In the genomic region with DNA sequence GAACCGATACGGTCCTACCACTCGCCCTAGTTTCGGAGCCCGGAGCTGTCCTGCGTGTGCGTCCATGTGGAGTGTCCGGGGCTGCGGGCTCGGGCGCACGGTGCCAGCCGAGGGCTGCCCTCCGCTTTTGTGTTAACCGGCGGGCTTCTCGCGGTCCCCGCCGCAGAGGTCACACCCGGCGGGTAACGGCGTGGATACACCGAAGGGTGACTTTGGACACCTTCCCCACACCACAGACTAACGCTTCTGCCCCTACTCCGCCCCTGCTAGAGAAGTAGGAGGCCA, we compare ENCODE assay signal across 1 cellular context.
A peak's percentile ranks its signal among the peaks of the same experiment; 100 is the strongest.
TF ChIP-seq lines count a peak whose summit lies in the region.

No MANE protein-coding gene starts in this region.

TF ChIP-seq in K562, 482 proteins besides CTCF, POLR2A, EP300 and RAD21 (continued from another document and continues in another):
- TF ChIP-seq RHOXF2B (CRISPR knock-in tag; conservative IDR thresholded peaks at IDR 0.05) (no peak), DPF2 (IDR thresholded peaks at IDR 0.05) (no peak), ZNF551 (CRISPR knock-in tag; IDR thresholded peaks at IDR 0.05) (no peak), CHD1 (IDR thresholded peaks at IDR 0.05; ENCODE audit: low read length) (peak; percentile 30), HNRNPH1 (optimal IDR thresholded peaks at IDR 0.05; ENCODE audit: low read depth, low read length) (no peak), ZNF175 (CRISPR knock-in tag; IDR thresholded peaks at IDR 0.05; ENCODE audit: low read depth) (no peak), PHF21A (IDR thresholded peaks at IDR 0.05; ENCODE audit: borderline replicate concordance, low read depth) (no peak), ZNF324 (CRISPR knock-in tag; IDR thresholded peaks at IDR 0.05) (no peak), PTTG1 (tag; IDR thresholded peaks at IDR 0.05; ENCODE audit: low read depth) (no peak), RBM17 (IDR thresholded peaks at IDR 0.05; ENCODE audit: borderline replicate concordance, low read depth, low read length) (no peak), MCM7 (IDR thresholded peaks at IDR 0.05) (no peak), TEAD2 (tag; IDR thresholded peaks at IDR 0.05) (no peak), CHD4 (IDR thresholded peaks at IDR 0.05; ENCODE audit: insufficient read depth, insufficient replicate concordance, low read depth, low read length, poor library complexity, severe bottlenecking) (peak; percentile 78), STAG1 (CRISPR knock-in tag; IDR thresholded peaks at IDR 0.05; ENCODE audit: borderline replicate concordance) (no peak), ZNF589 (CRISPR knock-in tag; IDR thresholded peaks at IDR 0.05; ENCODE audit: low read depth) (no peak), RFX5 (IDR thresholded peaks at IDR 0.05; ENCODE audit: low read depth, low read length) (no peak), FOXA3 (CRISPR knock-in tag; conservative IDR thresholded peaks at IDR 0.05 in 1 of 2, IDR thresholded peaks at IDR 0.05 in 1 of 2) (peak in 1 of 2 experiments; percentile 60; a peak in 1 of 4 replicates), POLR2AphosphoS2 (IDR thresholded peaks at IDR 0.05; ENCODE audit: low read length) (no peak), CAMTA2 (CRISPR knock-in tag; conservative IDR thresholded peaks at IDR 0.05) (no peak)
- TF ChIP-seq, protein P1, sequence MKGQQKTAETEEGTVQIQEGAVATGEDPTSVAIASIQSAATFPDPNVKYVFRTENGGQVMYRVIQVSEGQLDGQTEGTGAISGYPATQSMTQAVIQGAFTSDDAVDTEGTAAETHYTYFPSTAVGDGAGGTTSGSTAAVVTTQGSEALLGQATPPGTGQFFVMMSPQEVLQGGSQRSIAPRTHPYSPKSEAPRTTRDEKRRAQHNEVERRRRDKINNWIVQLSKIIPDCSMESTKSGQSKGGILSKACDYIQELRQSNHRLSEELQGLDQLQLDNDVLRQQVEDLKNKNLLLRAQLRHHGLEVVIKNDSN (CRISPR knock-in tag; IDR thresholded peaks at IDR 0.05) = peak; percentile 52; the same call in 1 of the 2 replicates
- TF ChIP-seq, protein P2, sequence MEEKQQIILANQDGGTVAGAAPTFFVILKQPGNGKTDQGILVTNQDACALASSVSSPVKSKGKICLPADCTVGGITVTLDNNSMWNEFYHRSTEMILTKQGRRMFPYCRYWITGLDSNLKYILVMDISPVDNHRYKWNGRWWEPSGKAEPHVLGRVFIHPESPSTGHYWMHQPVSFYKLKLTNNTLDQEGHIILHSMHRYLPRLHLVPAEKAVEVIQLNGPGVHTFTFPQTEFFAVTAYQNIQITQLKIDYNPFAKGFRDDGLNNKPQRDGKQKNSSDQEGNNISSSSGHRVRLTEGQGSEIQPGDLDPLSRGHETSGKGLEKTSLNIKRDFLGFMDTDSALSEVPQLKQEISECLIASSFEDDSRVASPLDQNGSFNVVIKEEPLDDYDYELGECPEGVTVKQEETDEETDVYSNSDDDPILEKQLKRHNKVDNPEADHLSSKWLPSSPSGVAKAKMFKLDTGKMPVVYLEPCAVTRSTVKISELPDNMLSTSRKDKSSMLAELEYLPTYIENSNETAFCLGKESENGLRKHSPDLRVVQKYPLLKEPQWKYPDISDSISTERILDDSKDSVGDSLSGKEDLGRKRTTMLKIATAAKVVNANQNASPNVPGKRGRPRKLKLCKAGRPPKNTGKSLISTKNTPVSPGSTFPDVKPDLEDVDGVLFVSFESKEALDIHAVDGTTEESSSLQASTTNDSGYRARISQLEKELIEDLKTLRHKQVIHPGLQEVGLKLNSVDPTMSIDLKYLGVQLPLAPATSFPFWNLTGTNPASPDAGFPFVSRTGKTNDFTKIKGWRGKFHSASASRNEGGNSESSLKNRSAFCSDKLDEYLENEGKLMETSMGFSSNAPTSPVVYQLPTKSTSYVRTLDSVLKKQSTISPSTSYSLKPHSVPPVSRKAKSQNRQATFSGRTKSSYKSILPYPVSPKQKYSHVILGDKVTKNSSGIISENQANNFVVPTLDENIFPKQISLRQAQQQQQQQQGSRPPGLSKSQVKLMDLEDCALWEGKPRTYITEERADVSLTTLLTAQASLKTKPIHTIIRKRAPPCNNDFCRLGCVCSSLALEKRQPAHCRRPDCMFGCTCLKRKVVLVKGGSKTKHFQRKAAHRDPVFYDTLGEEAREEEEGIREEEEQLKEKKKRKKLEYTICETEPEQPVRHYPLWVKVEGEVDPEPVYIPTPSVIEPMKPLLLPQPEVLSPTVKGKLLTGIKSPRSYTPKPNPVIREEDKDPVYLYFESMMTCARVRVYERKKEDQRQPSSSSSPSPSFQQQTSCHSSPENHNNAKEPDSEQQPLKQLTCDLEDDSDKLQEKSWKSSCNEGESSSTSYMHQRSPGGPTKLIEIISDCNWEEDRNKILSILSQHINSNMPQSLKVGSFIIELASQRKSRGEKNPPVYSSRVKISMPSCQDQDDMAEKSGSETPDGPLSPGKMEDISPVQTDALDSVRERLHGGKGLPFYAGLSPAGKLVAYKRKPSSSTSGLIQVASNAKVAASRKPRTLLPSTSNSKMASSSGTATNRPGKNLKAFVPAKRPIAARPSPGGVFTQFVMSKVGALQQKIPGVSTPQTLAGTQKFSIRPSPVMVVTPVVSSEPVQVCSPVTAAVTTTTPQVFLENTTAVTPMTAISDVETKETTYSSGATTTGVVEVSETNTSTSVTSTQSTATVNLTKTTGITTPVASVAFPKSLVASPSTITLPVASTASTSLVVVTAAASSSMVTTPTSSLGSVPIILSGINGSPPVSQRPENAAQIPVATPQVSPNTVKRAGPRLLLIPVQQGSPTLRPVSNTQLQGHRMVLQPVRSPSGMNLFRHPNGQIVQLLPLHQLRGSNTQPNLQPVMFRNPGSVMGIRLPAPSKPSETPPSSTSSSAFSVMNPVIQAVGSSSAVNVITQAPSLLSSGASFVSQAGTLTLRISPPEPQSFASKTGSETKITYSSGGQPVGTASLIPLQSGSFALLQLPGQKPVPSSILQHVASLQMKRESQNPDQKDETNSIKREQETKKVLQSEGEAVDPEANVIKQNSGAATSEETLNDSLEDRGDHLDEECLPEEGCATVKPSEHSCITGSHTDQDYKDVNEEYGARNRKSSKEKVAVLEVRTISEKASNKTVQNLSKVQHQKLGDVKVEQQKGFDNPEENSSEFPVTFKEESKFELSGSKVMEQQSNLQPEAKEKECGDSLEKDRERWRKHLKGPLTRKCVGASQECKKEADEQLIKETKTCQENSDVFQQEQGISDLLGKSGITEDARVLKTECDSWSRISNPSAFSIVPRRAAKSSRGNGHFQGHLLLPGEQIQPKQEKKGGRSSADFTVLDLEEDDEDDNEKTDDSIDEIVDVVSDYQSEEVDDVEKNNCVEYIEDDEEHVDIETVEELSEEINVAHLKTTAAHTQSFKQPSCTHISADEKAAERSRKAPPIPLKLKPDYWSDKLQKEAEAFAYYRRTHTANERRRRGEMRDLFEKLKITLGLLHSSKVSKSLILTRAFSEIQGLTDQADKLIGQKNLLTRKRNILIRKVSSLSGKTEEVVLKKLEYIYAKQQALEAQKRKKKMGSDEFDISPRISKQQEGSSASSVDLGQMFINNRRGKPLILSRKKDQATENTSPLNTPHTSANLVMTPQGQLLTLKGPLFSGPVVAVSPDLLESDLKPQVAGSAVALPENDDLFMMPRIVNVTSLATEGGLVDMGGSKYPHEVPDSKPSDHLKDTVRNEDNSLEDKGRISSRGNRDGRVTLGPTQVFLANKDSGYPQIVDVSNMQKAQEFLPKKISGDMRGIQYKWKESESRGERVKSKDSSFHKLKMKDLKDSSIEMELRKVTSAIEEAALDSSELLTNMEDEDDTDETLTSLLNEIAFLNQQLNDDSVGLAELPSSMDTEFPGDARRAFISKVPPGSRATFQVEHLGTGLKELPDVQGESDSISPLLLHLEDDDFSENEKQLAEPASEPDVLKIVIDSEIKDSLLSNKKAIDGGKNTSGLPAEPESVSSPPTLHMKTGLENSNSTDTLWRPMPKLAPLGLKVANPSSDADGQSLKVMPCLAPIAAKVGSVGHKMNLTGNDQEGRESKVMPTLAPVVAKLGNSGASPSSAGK (IDR thresholded peaks at IDR 0.05) = no peak
- TF ChIP-seq, protein P3, sequence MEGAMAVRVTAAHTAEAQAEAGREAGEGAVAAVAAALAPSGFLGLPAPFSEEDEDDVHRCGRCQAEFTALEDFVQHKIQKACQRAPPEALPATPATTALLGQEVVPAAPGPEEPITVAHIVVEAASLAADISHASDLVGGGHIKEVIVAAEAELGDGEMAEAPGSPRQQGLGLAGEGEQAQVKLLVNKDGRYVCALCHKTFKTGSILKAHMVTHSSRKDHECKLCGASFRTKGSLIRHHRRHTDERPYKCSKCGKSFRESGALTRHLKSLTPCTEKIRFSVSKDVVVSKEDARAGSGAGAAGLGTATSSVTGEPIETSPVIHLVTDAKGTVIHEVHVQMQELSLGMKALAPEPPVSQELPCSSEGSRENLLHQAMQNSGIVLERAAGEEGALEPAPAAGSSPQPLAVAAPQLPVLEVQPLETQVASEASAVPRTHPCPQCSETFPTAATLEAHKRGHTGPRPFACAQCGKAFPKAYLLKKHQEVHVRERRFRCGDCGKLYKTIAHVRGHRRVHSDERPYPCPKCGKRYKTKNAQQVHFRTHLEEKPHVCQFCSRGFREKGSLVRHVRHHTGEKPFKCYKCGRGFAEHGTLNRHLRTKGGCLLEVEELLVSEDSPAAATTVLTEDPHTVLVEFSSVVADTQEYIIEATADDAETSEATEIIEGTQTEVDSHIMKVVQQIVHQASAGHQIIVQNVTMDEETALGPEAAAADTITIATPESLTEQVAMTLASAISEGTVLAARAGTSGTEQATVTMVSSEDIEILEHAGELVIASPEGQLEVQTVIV (CRISPR knock-in tag; IDR thresholded peaks at IDR 0.05; ENCODE audit: borderline replicate concordance) = no peak
- TF ChIP-seq, protein P4, sequence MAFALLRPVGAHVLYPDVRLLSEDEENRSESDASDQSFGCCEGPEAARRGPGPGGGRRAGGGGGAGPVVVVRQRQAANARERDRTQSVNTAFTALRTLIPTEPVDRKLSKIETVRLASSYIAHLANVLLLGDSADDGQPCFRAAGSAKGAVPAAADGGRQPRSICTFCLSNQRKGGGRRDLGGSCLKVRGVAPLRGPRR (CRISPR knock-in tag; IDR thresholded peaks at IDR 0.05) = 0 out of 2 replicates have a peak, but pooled peaks have one; percentile 6
- TF ChIP-seq, protein P5, sequence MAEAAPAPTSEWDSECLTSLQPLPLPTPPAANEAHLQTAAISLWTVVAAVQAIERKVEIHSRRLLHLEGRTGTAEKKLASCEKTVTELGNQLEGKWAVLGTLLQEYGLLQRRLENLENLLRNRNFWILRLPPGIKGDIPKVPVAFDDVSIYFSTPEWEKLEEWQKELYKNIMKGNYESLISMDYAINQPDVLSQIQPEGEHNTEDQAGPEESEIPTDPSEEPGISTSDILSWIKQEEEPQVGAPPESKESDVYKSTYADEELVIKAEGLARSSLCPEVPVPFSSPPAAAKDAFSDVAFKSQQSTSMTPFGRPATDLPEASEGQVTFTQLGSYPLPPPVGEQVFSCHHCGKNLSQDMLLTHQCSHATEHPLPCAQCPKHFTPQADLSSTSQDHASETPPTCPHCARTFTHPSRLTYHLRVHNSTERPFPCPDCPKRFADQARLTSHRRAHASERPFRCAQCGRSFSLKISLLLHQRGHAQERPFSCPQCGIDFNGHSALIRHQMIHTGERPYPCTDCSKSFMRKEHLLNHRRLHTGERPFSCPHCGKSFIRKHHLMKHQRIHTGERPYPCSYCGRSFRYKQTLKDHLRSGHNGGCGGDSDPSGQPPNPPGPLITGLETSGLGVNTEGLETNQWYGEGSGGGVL (CRISPR knock-in tag; IDR thresholded peaks at IDR 0.05) = no peak
- TF ChIP-seq, protein P6, sequence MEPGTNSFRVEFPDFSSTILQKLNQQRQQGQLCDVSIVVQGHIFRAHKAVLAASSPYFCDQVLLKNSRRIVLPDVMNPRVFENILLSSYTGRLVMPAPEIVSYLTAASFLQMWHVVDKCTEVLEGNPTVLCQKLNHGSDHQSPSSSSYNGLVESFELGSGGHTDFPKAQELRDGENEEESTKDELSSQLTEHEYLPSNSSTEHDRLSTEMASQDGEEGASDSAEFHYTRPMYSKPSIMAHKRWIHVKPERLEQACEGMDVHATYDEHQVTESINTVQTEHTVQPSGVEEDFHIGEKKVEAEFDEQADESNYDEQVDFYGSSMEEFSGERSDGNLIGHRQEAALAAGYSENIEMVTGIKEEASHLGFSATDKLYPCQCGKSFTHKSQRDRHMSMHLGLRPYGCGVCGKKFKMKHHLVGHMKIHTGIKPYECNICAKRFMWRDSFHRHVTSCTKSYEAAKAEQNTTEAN (CRISPR knock-in tag; IDR thresholded peaks at IDR 0.05) = peak; percentile 44; the same call in 1 of the 2 replicates
- TF ChIP-seq, protein P7, sequence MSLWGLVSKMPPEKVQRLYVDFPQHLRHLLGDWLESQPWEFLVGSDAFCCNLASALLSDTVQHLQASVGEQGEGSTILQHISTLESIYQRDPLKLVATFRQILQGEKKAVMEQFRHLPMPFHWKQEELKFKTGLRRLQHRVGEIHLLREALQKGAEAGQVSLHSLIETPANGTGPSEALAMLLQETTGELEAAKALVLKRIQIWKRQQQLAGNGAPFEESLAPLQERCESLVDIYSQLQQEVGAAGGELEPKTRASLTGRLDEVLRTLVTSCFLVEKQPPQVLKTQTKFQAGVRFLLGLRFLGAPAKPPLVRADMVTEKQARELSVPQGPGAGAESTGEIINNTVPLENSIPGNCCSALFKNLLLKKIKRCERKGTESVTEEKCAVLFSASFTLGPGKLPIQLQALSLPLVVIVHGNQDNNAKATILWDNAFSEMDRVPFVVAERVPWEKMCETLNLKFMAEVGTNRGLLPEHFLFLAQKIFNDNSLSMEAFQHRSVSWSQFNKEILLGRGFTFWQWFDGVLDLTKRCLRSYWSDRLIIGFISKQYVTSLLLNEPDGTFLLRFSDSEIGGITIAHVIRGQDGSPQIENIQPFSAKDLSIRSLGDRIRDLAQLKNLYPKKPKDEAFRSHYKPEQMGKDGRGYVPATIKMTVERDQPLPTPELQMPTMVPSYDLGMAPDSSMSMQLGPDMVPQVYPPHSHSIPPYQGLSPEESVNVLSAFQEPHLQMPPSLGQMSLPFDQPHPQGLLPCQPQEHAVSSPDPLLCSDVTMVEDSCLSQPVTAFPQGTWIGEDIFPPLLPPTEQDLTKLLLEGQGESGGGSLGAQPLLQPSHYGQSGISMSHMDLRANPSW (CRISPR knock-in tag; IDR thresholded peaks at IDR 0.05) = no peak
- TF ChIP-seq, protein P8, sequence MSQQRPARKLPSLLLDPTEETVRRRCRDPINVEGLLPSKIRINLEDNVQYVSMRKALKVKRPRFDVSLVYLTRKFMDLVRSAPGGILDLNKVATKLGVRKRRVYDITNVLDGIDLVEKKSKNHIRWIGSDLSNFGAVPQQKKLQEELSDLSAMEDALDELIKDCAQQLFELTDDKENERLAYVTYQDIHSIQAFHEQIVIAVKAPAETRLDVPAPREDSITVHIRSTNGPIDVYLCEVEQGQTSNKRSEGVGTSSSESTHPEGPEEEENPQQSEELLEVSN (IDR thresholded peaks at IDR 0.05; ENCODE audit: borderline replicate concordance in 1 of 2, extremely low read depth in 1 of 2, insufficient read depth in 1 of 2, insufficient read length in 1 of 2, low read depth in 1 of 2, low read length in 1 of 2, poor library complexity in 1 of 2, severe bottlenecking in 1 of 2) = no peak
